9 cellular contexts compared by ENCODE assay signal in genomic region chr19:789473-790052, GRCh38. TPM values are rescaled to one million over a fixed set of nuclear protein-coding genes. Genes with fewer than 3 reads are reported as not detected.
DNase-seq lines count a peak whose midpoint lies in the region; ATAC-seq and TF ChIP-seq lines count a peak whose summit lies in the region.
"Had no signal": no experiment of that assay in that cellular context is flagged by ENCODE, and none has a peak within 500 bp of the region (broad histone marks: within the 10 kb centered on the region; RNA-seq: fewer than 3 reads in every experiment).

No MANE protein-coding gene starts in this region.

- ATAC-seq in PC-3: no peak

- POLR2A ChIA-PET in PC-3 (lab: Charles Lee; ENCODE audit: unreplicated experiment): no interaction called here

- in situ Hi-C loops in KBM-7 (cut with MboI; ENCODE audit: low pct_unique_long_range_greater_than_20kb, low sequenced_read_pairs): no loop called here

- CTCF ChIA-PET in PC-3 (lab: Charles Lee): no interaction called here

- no peaks in the 10 kb centered on the region for H3K27me3 ChIP-seq in layer of hippocampus (ENCODE audit: control insufficient read depth, insufficient read depth, low read length)
- H3K27me3 ChIP-seq in smooth muscle cell (ENCODE audit: low read depth): no peaks in the 10 kb centered on the region
- H3K27me3 ChIP-seq in PC-3 (ENCODE audit: low read length): no peaks in the 10 kb centered on the region

- H3K4me2 ChIP-seq in smooth muscle cell: peak overlapping the region; percentile 30
- no peak overlapping the region for H3K4me2 ChIP-seq in PC-3 (ENCODE audit: low read length)

- no peaks in the 10 kb centered on the region for H3K9me3 ChIP-seq in smooth muscle cell (replicated peaks; ENCODE audit: low read depth)
- no peaks in the 10 kb centered on the region for H3K9me3 ChIP-seq in PC-3 (ENCODE audit: low read length)

- 37% methylated on average over 19 of the region's 21 CpGs for WGBS in smooth muscle cell (ENCODE audit: low lambda C conversion rate)

- intact Hi-C loops in PC-3 (cut with micrococcal nuclease): no loop called here

- H3K79me2 ChIP-seq in smooth muscle cell (ENCODE audit: low read depth) (no peaks in the 10 kb centered on the region), PC-3 (ENCODE audit: low read length) (peaks cover 16% of the 10 kb centered on the region)

- no peak overlapping the region for H3K4me3 ChIP-seq in smooth muscle cell
- no peak overlapping the region for H3K4me3 ChIP-seq in PC-3 (ENCODE audit: low read length)

- no peaks in the 10 kb centered on the region for H3F3A ChIP-seq in smooth muscle cell (ENCODE audit: low read depth)
- H3F3A ChIP-seq in PC-3 (ENCODE audit: low read length, unreplicated experiment): no peaks in the 10 kb centered on the region

- H4K20me1 ChIP-seq in smooth muscle cell (ENCODE audit: low read depth): no peaks in the 10 kb centered on the region
- H4K20me1 ChIP-seq in PC-3 (ENCODE audit: low read length): no peaks in the 10 kb centered on the region

- TF ChIP-seq CTCF in smooth muscle cell (IDR thresholded peaks at IDR 0.05; ENCODE audit: borderline replicate concordance, insufficient read depth, poor library complexity, severe bottlenecking) (no peak), PC-3 (conservative IDR thresholded peaks at IDR 0.05; ENCODE audit: low read depth, low read length) (no peak)

- H3K27ac ChIP-seq in layer of hippocampus (ENCODE audit: low read depth, low read length) (peak overlapping the region; percentile 10), smooth muscle cell (ENCODE audit: low read depth) (peak overlapping the region; percentile 52), PC-3 (ENCODE audit: low read length) (no peak overlapping the region)

- BruUV-seq in PC-3 (replicated peaks; lab: Mats Ljungman, UMichigan): no TSS peak

- H3K36me3 ChIP-seq in smooth muscle cell (ENCODE audit: low read depth): no peaks in the 10 kb centered on the region
- H3K36me3 ChIP-seq in PC-3 (ENCODE audit: low read depth, low read length): no peaks in the 10 kb centered on the region

- H3K9me2 ChIP-seq in PC-3 (replicated peaks; ENCODE audit: low read length): no peaks in the 10 kb centered on the region

- DNase-seq in Kasumi-1 (lab: John Stamatoyannopoulos, UW): peak; percentile 48 to 52
- peak; percentile 54 to 83 for DNase-seq in dermis microvascular lymphatic vessel endothelial cell (ENCODE audit: low read depth in 2 of 2)
- DNase-seq in smooth muscle cell (lab: John Stamatoyannopoulos, UW; ENCODE audit: unreplicated experiment): no peak
- no peak for DNase-seq in KBM-7
- DNase-seq in midbrain (lab: John Stamatoyannopoulos, UW): no peak
- no peak for DNase-seq in NCI-H446 treated with DMSO at 0.1 percent for 48 hours (lab: John Stamatoyannopoulos, UW)
- DNase-seq in PC-3: no peak
- DNase-seq: DND-41 had no signal

- H2AFZ ChIP-seq in smooth muscle cell (ENCODE audit: low read depth) (peak overlapping the region; percentile 89), PC-3 (ENCODE audit: low read length) (no peak overlapping the region)

- H3K4me1 ChIP-seq in smooth muscle cell (ENCODE audit: low read depth): peaks cover 13% of the 10 kb centered on the region
- H3K4me1 ChIP-seq in PC-3 (ENCODE audit: insufficient read depth, low read length): 0 out of 2 replicates have a peak, but pooled peaks cover 2% of the 10 kb centered on the region

- no peak overlapping the region for H3K9ac ChIP-seq in smooth muscle cell (ENCODE audit: low read depth)
- H3K9ac ChIP-seq in PC-3 (ENCODE audit: low read length): no peak overlapping the region

RNA-seq across cellular contexts. Expression of gene PTBP1, which starts 7.7 kb away (rescaled TPM):
- total RNA-seq in dermis microvascular lymphatic vessel endothelial cell (128 and 154 TPM in 2 replicates), smooth muscle cell (123 and 167 TPM in 2 replicates), PC-3 (2014; rRNA removed) (395 and 412 TPM in 2 replicates)
- polyA plus RNA-seq in smooth muscle cell: 226 and 238 TPM in 2 replicates

RNA-seq across cellular contexts. Expression of gene PLPPR3, which starts 32.2 kb away (rescaled TPM):
- total RNA-seq in dermis microvascular lymphatic vessel endothelial cell (0.38 and 0.39 TPM in 2 replicates), smooth muscle cell (6.5 and 10.7 TPM in 2 replicates), PC-3 (2014; rRNA removed) (not detected in 2 replicates)
- polyA plus RNA-seq in smooth muscle cell: 13.7 and 14.7 TPM in 2 replicates

RNA-seq across cellular contexts. Expression of gene AZU1, which starts 38.1 kb away (rescaled TPM):
- total RNA-seq in dermis microvascular lymphatic vessel endothelial cell (not detected in 2 replicates), smooth muscle cell (0.45 and 8.0 TPM in 2 replicates), PC-3 (2014; rRNA removed) (not detected in 2 replicates)
- polyA plus RNA-seq in smooth muscle cell: 0.32 and 2.2 TPM in 2 replicates

RNA-seq across cellular contexts. Expression of gene MISP, which starts 38.7 kb away (rescaled TPM):
- not detected in 2 replicates for total RNA-seq in dermis microvascular lymphatic vessel endothelial cell
- total RNA-seq in smooth muscle cell: 1.7 and 10.2 TPM in 2 replicates
- 1.2 and 8.0 TPM in 2 replicates for polyA plus RNA-seq in smooth muscle cell
- 115 and 130 TPM in 2 replicates for total RNA-seq in PC-3 (2014; rRNA removed)

RNA-seq across cellular contexts. Expression of gene PRTN3, which starts 51.2 kb away (rescaled TPM):
- total RNA-seq in dermis microvascular lymphatic vessel endothelial cell (not detected in 2 replicates), smooth muscle cell (not detected in 2 replicates), PC-3 (2014; rRNA removed) (0.29 and 0.40 TPM in 2 replicates)
- polyA plus RNA-seq in smooth muscle cell: not detected in 2 replicates

Comparison
In these comparisons a context has a peak if more than half of its experiments do, and no peak if none do; other contexts are left out.
1. DNase-seq: peak in Kasumi-1 (2 of 2) and dermis microvascular lymphatic vessel endothelial cell (2 of 2); none in smooth muscle cell (single experiment), KBM-7 (single experiment), midbrain (single experiment), NCI-H446 treated with DMSO at 0.1 percent for 48 hours (single experiment) and PC-3 (single experiment).